In genomic region chr20:46099491-46100287, GRCh38 we compare ENCODE assay signal across 1 cellular context.
TF ChIP-seq lines count a peak whose summit lies in the region.

No MANE protein-coding gene starts in this region.

TF ChIP-seq in HepG2, 621 proteins besides CTCF, POLR2A, EP300 and RAD21 (continued from another document and continues in another):
- TF ChIP-seq NFAT5 (CRISPR knock-in tag; IDR thresholded peaks at IDR 0.05) (no peak), ZMYM2 (CRISPR knock-in tag; IDR thresholded peaks at IDR 0.05) (no peak), NRL (CRISPR knock-in tag; IDR thresholded peaks at IDR 0.05; ENCODE audit: borderline replicate concordance) (0 out of 2 replicates have a peak, but pooled peaks have one; percentile 30), MTF1 (CRISPR knock-in tag; IDR thresholded peaks at IDR 0.05) (0 out of 2 replicates have a peak, but pooled peaks have one; percentile 36), ZNF562 (CRISPR knock-in tag; IDR thresholded peaks at IDR 0.05; ENCODE audit: borderline replicate concordance) (no peak), ZNF501 (CRISPR knock-in tag; IDR thresholded peaks at IDR 0.05) (no peak), TEAD2 (CRISPR knock-in tag; IDR thresholded peaks at IDR 0.05) (no peak), TFDP2 (CRISPR knock-in tag; IDR thresholded peaks at IDR 0.05) (no peak), NFIB (CRISPR knock-in tag; IDR thresholded peaks at IDR 0.05; ENCODE audit: borderline replicate concordance) (no peak), ZNF253 (CRISPR knock-in tag; IDR thresholded peaks at IDR 0.05; ENCODE audit: borderline replicate concordance) (no peak), ZNF550 (CRISPR knock-in tag; IDR thresholded peaks at IDR 0.05; ENCODE audit: borderline replicate concordance) (no peak), THYN1 (CRISPR knock-in tag; IDR thresholded peaks at IDR 0.05; ENCODE audit: borderline replicate concordance, low read depth) (no peak), GATAD2A (CRISPR knock-in tag; IDR thresholded peaks at IDR 0.05) (no peak), MZF1 (CRISPR knock-in tag; IDR thresholded peaks at IDR 0.05; ENCODE audit: borderline replicate concordance) (no peak), ZGPAT (CRISPR knock-in tag; IDR thresholded peaks at IDR 0.05) (no peak), TFAP4 (IDR thresholded peaks at IDR 0.05; ENCODE audit: borderline replicate concordance, low read depth) (no peak), ZSCAN5A (CRISPR knock-in tag; IDR thresholded peaks at IDR 0.05; ENCODE audit: borderline replicate concordance) (no peak), RFXAP (CRISPR knock-in tag; IDR thresholded peaks at IDR 0.05; ENCODE audit: borderline replicate concordance) (no peak), KDM2A (CRISPR knock-in tag; IDR thresholded peaks at IDR 0.05; ENCODE audit: borderline replicate concordance, low read depth) (peak; percentile 48; the same call in 1 of the 2 replicates), ZNF768 (CRISPR knock-in tag; IDR thresholded peaks at IDR 0.05) (peak; percentile 66; the same call in 1 of the 2 replicates), CBX5 (CRISPR knock-in tag; IDR thresholded peaks at IDR 0.05; ENCODE audit: borderline replicate concordance) (no peak), HOXA9 (CRISPR knock-in tag; IDR thresholded peaks at IDR 0.05; ENCODE audit: borderline replicate concordance) (no peak), MIER2 (CRISPR knock-in tag; IDR thresholded peaks at IDR 0.05) (no peak), RFX1 (IDR thresholded peaks at IDR 0.05) (no peak), ZNF773 (CRISPR knock-in tag; IDR thresholded peaks at IDR 0.05; ENCODE audit: borderline replicate concordance) (no peak), ZNF574 (CRISPR knock-in tag; IDR thresholded peaks at IDR 0.05) (peak; percentile 39; the same call in 1 of the 2 replicates), MLX (CRISPR knock-in tag; IDR thresholded peaks at IDR 0.05) (no peak), RFX5 (IDR thresholded peaks at IDR 0.05; ENCODE audit: low read depth, low read length) (no peak), ZNF326 (CRISPR knock-in tag; IDR thresholded peaks at IDR 0.05; ENCODE audit: borderline replicate concordance) (no peak), ADNP (CRISPR knock-in tag; IDR thresholded peaks at IDR 0.05) (no peak), KLF13 (CRISPR knock-in tag; IDR thresholded peaks at IDR 0.05) (peak; percentile 57; the same call in 1 of the 2 replicates), NR2C2 (CRISPR knock-in tag; IDR thresholded peaks at IDR 0.05; ENCODE audit: borderline replicate concordance) (no peak), LCORL (IDR thresholded peaks at IDR 0.05) (no peak), LCORL (CRISPR knock-in tag; IDR thresholded peaks at IDR 0.05) (no peak), ZNF775 (CRISPR knock-in tag; IDR thresholded peaks at IDR 0.05; ENCODE audit: borderline replicate concordance) (no peak), ZNF513 (CRISPR knock-in tag; conservative IDR thresholded peaks at IDR 0.05) (0 out of 2 replicates have a peak, but pooled peaks have one; percentile 73), ZNF143 (CRISPR knock-in tag; IDR thresholded peaks at IDR 0.05) (no peak), SP4 (CRISPR knock-in tag; IDR thresholded peaks at IDR 0.05) (no peak), HIVEP1 (CRISPR knock-in tag; IDR thresholded peaks at IDR 0.05) (no peak), BRCA1 (CRISPR knock-in tag; IDR thresholded peaks at IDR 0.05) (no peak), SIN3B (IDR thresholded peaks at IDR 0.05; ENCODE audit: low read length) (no peak), RBM39 (IDR thresholded peaks at IDR 0.05; ENCODE audit: low read depth, low read length, poor library complexity, severe bottlenecking) (no peak), SP1 (IDR thresholded peaks at IDR 0.05) (no peak), SP1 (CRISPR knock-in tag; IDR thresholded peaks at IDR 0.05) (no peak), SALL1 (CRISPR knock-in tag; IDR thresholded peaks at IDR 0.05) (no peak; the same call in 1 of the 2 replicates), ZNF614 (CRISPR knock-in tag; IDR thresholded peaks at IDR 0.05; ENCODE audit: borderline replicate concordance) (no peak), FOXP4 (CRISPR knock-in tag; IDR thresholded peaks at IDR 0.05) (no peak), SRSF9 (IDR thresholded peaks at IDR 0.05; ENCODE audit: borderline replicate concordance, insufficient read depth, low read depth, low read length, poor library complexity, severe bottlenecking) (no peak)
